12 cellular contexts compared by ENCODE assay signal in genomic region chr9:125825762-125826161, GRCh38.
"Had no signal": no experiment of that assay in that cellular context is flagged by ENCODE, and none has a peak within 500 bp of the region (broad histone marks: within the 10 kb centered on the region; RNA-seq: fewer than 3 reads in every experiment).

No MANE protein-coding gene starts in this region.

- ATAC-seq: heart left ventricle, left colon had no signal

- H3K27me3 ChIP-seq: breast epithelium, heart left ventricle, neural progenitor cell had no signal

- H3K4me3 ChIP-seq: breast epithelium, heart left ventricle, neural progenitor cell had no signal

- H3K36me3 ChIP-seq: breast epithelium, heart left ventricle, neural progenitor cell, WERI-Rb-1 had no signal

- H3K27ac Mint-ChIP-seq: activated naive CD4-positive, alpha-beta T cell treated with anti-CD3 and anti-CD28 coated beads, Interleukin-2, amount 10 ng/mL, durations not matched to agents 7 days and 5 days; activated T-helper 1 cell treated with anti-CD3 and anti-CD28 coated beads, Interleukin-12 subunit alpha, Interleukin-12 subunit beta, Interleukin-2, Interleukin-4 antibody, amounts not matched to agents 30 ng/mL and 10 ng/mL and 1 ng/mL, durations not matched to agents 14 hours and 24 hours and 36 hours; neural progenitor cell had no signal

- H3K9ac ChIP-seq: neural progenitor cell, parathyroid adenoma had no signal

- H2AFZ ChIP-seq: neural progenitor cell, parathyroid adenoma had no signal

- H3K4me3 Mint-ChIP-seq: activated naive CD4-positive, alpha-beta T cell treated with anti-CD3 and anti-CD28 coated beads, Interleukin-2, amount 10 ng/mL, durations not matched to agents 7 days and 5 days; activated T-helper 1 cell treated with anti-CD3 and anti-CD28 coated beads, Interleukin-12 subunit alpha, Interleukin-12 subunit beta, Interleukin-2, Interleukin-4 antibody, amounts not matched to agents 30 ng/mL and 10 ng/mL and 1 ng/mL, durations not matched to agents 14 hours and 24 hours and 36 hours; neural progenitor cell had no signal

- DNase-seq: activated CD4-positive, alpha-beta T cell treated with anti-CD3 and anti-CD28 coated beads for 48 hours; activated naive CD4-positive, alpha-beta T cell treated with anti-CD3 and anti-CD28 coated beads, Interleukin-2, amount 10 ng/mL, durations not matched to agents 7 days and 5 days; heart left ventricle; left colon; retina; small intestine; T-helper 1 cell; WERI-Rb-1 had no signal

- H3K27me3 Mint-ChIP-seq: activated naive CD4-positive, alpha-beta T cell treated with anti-CD3 and anti-CD28 coated beads, Interleukin-2, amount 10 ng/mL, durations not matched to agents 7 days and 5 days had no signal

- H3K4me1 ChIP-seq: breast epithelium, parathyroid adenoma had no signal

- H3K36me3 Mint-ChIP-seq: activated naive CD4-positive, alpha-beta T cell treated with anti-CD3 and anti-CD28 coated beads, Interleukin-2, amount 10 ng/mL, durations not matched to agents 7 days and 5 days; neural progenitor cell had no signal

- H3K4me2 ChIP-seq: neural progenitor cell had no signal

- H3K9me3 Mint-ChIP-seq: activated naive CD4-positive, alpha-beta T cell treated with anti-CD3 and anti-CD28 coated beads, Interleukin-2, amount 10 ng/mL, durations not matched to agents 7 days and 5 days; activated T-helper 1 cell treated with anti-CD3 and anti-CD28 coated beads, Interleukin-12 subunit alpha, Interleukin-12 subunit beta, Interleukin-2, Interleukin-4 antibody, amounts not matched to agents 30 ng/mL and 10 ng/mL and 1 ng/mL, durations not matched to agents 14 hours and 24 hours and 36 hours; neural progenitor cell had no signal

- H3K9me3 ChIP-seq: breast epithelium, heart left ventricle had no signal

- H3K27ac ChIP-seq: breast epithelium, heart left ventricle, neural progenitor cell, parathyroid adenoma, WERI-Rb-1 had no signal
